Comparison of ENCODE assay signal across 2 cellular contexts in genomic region chrX:18974993-18975392, GRCh38.
TF ChIP-seq lines count a peak whose summit lies in the region.

No MANE protein-coding gene starts in this region.

TF ChIP-seq in GM12891, 5 proteins besides CTCF, POLR2A, EP300 and RAD21 (continued from another document):
- no peak for TF ChIP-seq PAX5 (IDR thresholded peaks at IDR 0.05; ENCODE audit: insufficient read depth, low read length, severe bottlenecking)

TF ChIP-seq in K562, 482 proteins besides CTCF, POLR2A, EP300 and RAD21 (continued from another document):
- TF ChIP-seq ZBTB9 (CRISPR knock-in tag; IDR thresholded peaks at IDR 0.05): no peak
